In the genomic region with DNA sequence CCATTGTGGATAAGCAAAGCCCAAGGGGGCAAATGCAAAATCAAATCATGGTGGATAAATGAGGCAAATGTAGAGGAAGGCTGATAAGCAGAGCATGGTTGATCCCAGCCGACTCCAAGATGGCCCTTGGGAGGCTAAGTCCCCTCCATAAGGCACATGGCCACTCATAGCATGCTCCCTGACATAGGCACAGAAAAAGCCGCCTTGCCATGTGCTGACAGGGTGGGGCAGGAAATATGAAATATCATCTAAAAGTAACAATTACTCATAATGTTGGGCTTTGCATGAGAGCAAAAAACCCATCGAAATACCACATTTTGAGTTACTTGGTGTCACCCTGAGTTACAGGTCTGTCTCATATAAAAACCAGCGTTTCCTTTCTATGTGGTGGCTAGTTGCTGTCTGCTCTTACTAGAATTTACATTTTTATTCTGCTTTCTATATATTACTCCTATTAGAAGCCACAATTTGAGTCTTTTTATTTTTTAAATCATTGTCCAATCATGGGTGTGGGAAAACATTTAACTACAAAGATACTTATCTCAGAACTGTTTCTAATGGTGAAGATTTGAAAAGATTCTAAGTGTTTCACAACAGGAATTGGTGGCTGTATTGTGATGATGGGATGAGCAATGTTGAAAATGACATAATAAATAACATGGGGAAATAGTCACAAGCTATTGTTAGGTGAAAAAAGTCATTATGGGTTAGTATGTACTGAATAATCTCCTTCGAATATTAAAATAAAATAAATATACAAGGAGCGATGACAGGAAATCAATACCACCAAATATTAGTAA, we compare ENCODE assay signal across 9 cellular contexts.
DNase-seq lines count a peak whose midpoint lies in the region; ATAC-seq and TF ChIP-seq lines count a peak whose summit lies in the region.
"Had no signal": no experiment of that assay in that cellular context is flagged by ENCODE, and none has a peak within 500 bp of the region (broad histone marks: within the 10 kb centered on the region; RNA-seq: fewer than 3 reads in every experiment).

No MANE protein-coding gene starts in this region.

- DNase-seq in AG10803 (ENCODE audit: low read depth) (peak; percentile 58), GM23248 (peak; percentile 79), astrocyte of the spinal cord (ENCODE audit: low read depth, low spot score) (peak; percentile 46), NCI-H2171 (lab: John Stamatoyannopoulos, UW) (no peak), heart left ventricle (no peak), uterus (no peak)
- DNase-seq in stimulated activated CD4-positive, alpha-beta T cell treated with anti-CD3 and anti-CD28 coated beads, Interleukin-15, amount 100 ng/mL, for 1 hour (ENCODE audit: low read depth in 1 of 2, low spot score in 1 of 2): peak; percentile 38 to 40

- H3K4me3 ChIP-seq in AG10803 (ENCODE audit: low read length) (no peak overlapping the region), GM23248 (no peak overlapping the region), astrocyte of the spinal cord (ENCODE audit: low read depth, low read length) (no peak overlapping the region), heart left ventricle (no peak overlapping the region), uterus (no peak overlapping the region)

- TF ChIP-seq CTCF in AG10803 (conservative IDR thresholded peaks at IDR 0.05; ENCODE audit: low read length) (no peak), astrocyte of the spinal cord (IDR thresholded peaks at IDR 0.05; ENCODE audit: low read depth, low read length) (no peak), heart left ventricle (IDR thresholded peaks at IDR 0.05) (no peak), uterus (IDR thresholded peaks at IDR 0.05) (no peak)

- no peaks in the 10 kb centered on the region for H3K9me2 ChIP-seq in GM23248 (ENCODE audit: insufficient read depth)

- H3K27me3 ChIP-seq in GM23248 (replicated peaks; ENCODE audit: insufficient read depth) (no peaks in the 10 kb centered on the region), heart left ventricle (no peaks in the 10 kb centered on the region), uterus (no peaks in the 10 kb centered on the region)

- intact Hi-C loops in heart left ventricle (cut with DNase I): no loop called here
- intact Hi-C loops in uterus (cut with DNase I; ENCODE audit: low total_unique reads): no loop called here

- H3K4me1 ChIP-seq in GM23248 (ENCODE audit: insufficient read depth) (peaks cover 64% of the 10 kb centered on the region), heart left ventricle (peaks cover 3 to 93% (median 41%) of the 10 kb centered on the region in 12 donors), uterus (no peaks in the 10 kb centered on the region)

- 28 to 34% methylated on average over 6 of the region's 6 CpGs for WGBS in GM23248 (ENCODE audit: low coverage in 1 of 2, low lambda C conversion rate in 2 of 2, missing lambda C conversion rate in 2 of 2), 2 experiments
- WGBS in heart left ventricle, 4 donors: 80 to 84% (median 82%) methylated on average over 6 of the region's 6 CpGs

- H3K27ac ChIP-seq in GM23248 (peak overlapping the region; percentile 99), heart left ventricle (peak overlapping the region in 3 of 12 donors; percentile 56 to 88 (median 64)), uterus (no peak overlapping the region)
- H3K27ac ChIP-seq: C4-2B had no signal

- H3F3A ChIP-seq in GM23248 (ENCODE audit: insufficient read depth): peaks cover 60% of the 10 kb centered on the region

- in situ Hi-C loops in GM23248 (cut with MboI) (no loop called here), astrocyte of the spinal cord (cut with HindIII; ENCODE audit: low sequenced_read_pairs) (no loop called here)

- peak overlapping the region; percentile 88 for H3K9ac ChIP-seq in GM23248

- peak overlapping the region; percentile 76 for H3K4me2 ChIP-seq in GM23248 (ENCODE audit: unreplicated experiment)

- H3K36me3 ChIP-seq in GM23248 (ENCODE audit: low read depth): no peaks in the 10 kb centered on the region
- no peaks in the 10 kb centered on the region for H3K36me3 ChIP-seq in heart left ventricle
- H3K36me3 ChIP-seq in uterus: no peaks in the 10 kb centered on the region

- ATAC-seq in SK-N-SH treated with all-trans-retinoic acid at 6 μM for 48 hours: peak; percentile 31
- no peak for ATAC-seq in heart left ventricle

- no peaks in the 10 kb centered on the region for H3K9me3 ChIP-seq in GM23248 (ENCODE audit: low read depth)
- H3K9me3 ChIP-seq in heart left ventricle: no peaks in the 10 kb centered on the region
- H3K9me3 ChIP-seq in uterus: no peaks in the 10 kb centered on the region

- no peaks in the 10 kb centered on the region for H3K79me2 ChIP-seq in GM23248 (ENCODE audit: insufficient read depth)

- no peak for TF ChIP-seq POLR2A in heart left ventricle (IDR thresholded peaks at IDR 0.05)
- no peak for TF ChIP-seq POLR2A in uterus (IDR thresholded peaks at IDR 0.05)

- H4K20me1 ChIP-seq in GM23248 (ENCODE audit: insufficient read depth): no peaks in the 10 kb centered on the region

- H2AFZ ChIP-seq in GM23248: no peak overlapping the region

TF ChIP-seq in SK-N-SH treated with all-trans-retinoic acid at 6 μM for 48 hours, 23 proteins besides CTCF, POLR2A, EP300 and RAD21 (continues in another document):
- TF ChIP-seq TOX (CRISPR knock-in tag; IDR thresholded peaks at IDR 0.05; ENCODE audit: borderline replicate concordance): peak; percentile 81
- TF ChIP-seq ARNTL (CRISPR knock-in tag; IDR thresholded peaks at IDR 0.05; ENCODE audit: borderline replicate concordance, low read depth): no peak
- TF ChIP-seq GLIS3 (CRISPR knock-in tag; IDR thresholded peaks at IDR 0.05): no peak
- no peak for TF ChIP-seq ISL1 (CRISPR knock-in tag; IDR thresholded peaks at IDR 0.05)
- TF ChIP-seq RARB (CRISPR knock-in tag; IDR thresholded peaks at IDR 0.05): no peak; the same call in 1 of the 2 replicates
- no peak for TF ChIP-seq ZFP3 (CRISPR knock-in tag; IDR thresholded peaks at IDR 0.05)
- TF ChIP-seq ZNF565 (CRISPR knock-in tag; conservative IDR thresholded peaks at IDR 0.05; ENCODE audit: low read depth): no peak
- TF ChIP-seq, protein P1, sequence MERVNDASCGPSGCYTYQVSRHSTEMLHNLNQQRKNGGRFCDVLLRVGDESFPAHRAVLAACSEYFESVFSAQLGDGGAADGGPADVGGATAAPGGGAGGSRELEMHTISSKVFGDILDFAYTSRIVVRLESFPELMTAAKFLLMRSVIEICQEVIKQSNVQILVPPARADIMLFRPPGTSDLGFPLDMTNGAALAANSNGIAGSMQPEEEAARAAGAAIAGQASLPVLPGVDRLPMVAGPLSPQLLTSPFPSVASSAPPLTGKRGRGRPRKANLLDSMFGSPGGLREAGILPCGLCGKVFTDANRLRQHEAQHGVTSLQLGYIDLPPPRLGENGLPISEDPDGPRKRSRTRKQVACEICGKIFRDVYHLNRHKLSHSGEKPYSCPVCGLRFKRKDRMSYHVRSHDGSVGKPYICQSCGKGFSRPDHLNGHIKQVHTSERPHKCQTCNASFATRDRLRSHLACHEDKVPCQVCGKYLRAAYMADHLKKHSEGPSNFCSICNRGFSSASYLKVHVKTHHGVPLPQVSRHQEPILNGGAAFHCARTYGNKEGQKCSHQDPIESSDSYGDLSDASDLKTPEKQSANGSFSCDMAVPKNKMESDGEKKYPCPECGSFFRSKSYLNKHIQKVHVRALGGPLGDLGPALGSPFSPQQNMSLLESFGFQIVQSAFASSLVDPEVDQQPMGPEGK (CRISPR knock-in tag; IDR thresholded peaks at IDR 0.05; ENCODE audit: borderline replicate concordance): 0 out of 2 replicates have a peak, but pooled peaks have one; percentile 43
- TF ChIP-seq ZNF70 (CRISPR knock-in tag; IDR thresholded peaks at IDR 0.05): no peak
- TF ChIP-seq, protein P2, sequence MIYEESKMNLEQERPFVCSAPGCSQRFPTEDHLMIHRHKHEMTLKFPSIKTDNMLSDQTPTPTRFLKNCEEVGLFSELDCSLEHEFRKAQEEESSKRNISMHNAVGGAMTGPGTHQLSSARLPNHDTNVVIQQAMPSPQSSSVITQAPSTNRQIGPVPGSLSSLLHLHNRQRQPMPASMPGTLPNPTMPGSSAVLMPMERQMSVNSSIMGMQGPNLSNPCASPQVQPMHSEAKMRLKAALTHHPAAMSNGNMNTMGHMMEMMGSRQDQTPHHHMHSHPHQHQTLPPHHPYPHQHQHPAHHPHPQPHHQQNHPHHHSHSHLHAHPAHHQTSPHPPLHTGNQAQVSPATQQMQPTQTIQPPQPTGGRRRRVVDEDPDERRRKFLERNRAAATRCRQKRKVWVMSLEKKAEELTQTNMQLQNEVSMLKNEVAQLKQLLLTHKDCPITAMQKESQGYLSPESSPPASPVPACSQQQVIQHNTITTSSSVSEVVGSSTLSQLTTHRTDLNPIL (CRISPR knock-in tag; IDR thresholded peaks at IDR 0.05; ENCODE audit: low read depth): no peak
- peak; percentile 85; the same call in 1 of the 2 replicates for TF ChIP-seq OSR1 (CRISPR knock-in tag; IDR thresholded peaks at IDR 0.05)
- no peak for TF ChIP-seq ZFP30 (CRISPR knock-in tag; IDR thresholded peaks at IDR 0.05)
- TF ChIP-seq BACH2 (CRISPR knock-in tag; IDR thresholded peaks at IDR 0.05; ENCODE audit: borderline replicate concordance): no peak
- no peak for TF ChIP-seq ESRRG (CRISPR knock-in tag; IDR thresholded peaks at IDR 0.05)
- no peak for TF ChIP-seq CSDC2 (CRISPR knock-in tag; IDR thresholded peaks at IDR 0.05)
- TF ChIP-seq, protein P3, sequence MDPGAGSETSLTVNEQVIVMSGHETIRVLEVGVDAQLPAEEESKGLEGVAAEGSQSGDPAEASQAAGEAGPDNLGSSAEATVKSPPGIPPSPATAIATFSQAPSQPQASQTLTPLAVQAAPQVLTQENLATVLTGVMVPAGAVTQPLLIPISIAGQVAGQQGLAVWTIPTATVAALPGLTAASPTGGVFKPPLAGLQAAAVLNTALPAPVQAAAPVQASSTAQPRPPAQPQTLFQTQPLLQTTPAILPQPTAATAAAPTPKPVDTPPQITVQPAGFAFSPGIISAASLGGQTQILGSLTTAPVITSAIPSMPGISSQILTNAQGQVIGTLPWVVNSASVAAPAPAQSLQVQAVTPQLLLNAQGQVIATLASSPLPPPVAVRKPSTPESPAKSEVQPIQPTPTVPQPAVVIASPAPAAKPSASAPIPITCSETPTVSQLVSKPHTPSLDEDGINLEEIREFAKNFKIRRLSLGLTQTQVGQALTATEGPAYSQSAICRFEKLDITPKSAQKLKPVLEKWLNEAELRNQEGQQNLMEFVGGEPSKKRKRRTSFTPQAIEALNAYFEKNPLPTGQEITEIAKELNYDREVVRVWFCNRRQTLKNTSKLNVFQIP (CRISPR knock-in tag; IDR thresholded peaks at IDR 0.05; ENCODE audit: borderline replicate concordance, low read depth): no peak; the same call in 1 of the 2 replicates
- no peak for TF ChIP-seq PPARA (CRISPR knock-in tag; IDR thresholded peaks at IDR 0.05; ENCODE audit: borderline replicate concordance)
- TF ChIP-seq TCF4 (CRISPR knock-in tag; IDR thresholded peaks at IDR 0.05; ENCODE audit: borderline replicate concordance): no peak
- peak; percentile 22; the same call in 1 of the 2 replicates for TF ChIP-seq ZC3H10 (CRISPR knock-in tag; IDR thresholded peaks at IDR 0.05)
- TF ChIP-seq SNAI2 (CRISPR knock-in tag; IDR thresholded peaks at IDR 0.05): no peak

Comparison
In these comparisons a context has a peak if more than half of its experiments do, and no peak if none do; other contexts are left out.
1. DNase-seq: peak in AG10803 (single experiment), GM23248 (single experiment), astrocyte of the spinal cord (single experiment) and stimulated activated CD4-positive, alpha-beta T cell treated with anti-CD3 and anti-CD28 coated beads, Interleukin-15, amount 100 ng/mL, for 1 hour (2 of 2); none in NCI-H2171 (single experiment), heart left ventricle (0 of 5) and uterus (0 of 2).